8 cellular contexts compared by ENCODE assay signal in the genomic region with DNA sequence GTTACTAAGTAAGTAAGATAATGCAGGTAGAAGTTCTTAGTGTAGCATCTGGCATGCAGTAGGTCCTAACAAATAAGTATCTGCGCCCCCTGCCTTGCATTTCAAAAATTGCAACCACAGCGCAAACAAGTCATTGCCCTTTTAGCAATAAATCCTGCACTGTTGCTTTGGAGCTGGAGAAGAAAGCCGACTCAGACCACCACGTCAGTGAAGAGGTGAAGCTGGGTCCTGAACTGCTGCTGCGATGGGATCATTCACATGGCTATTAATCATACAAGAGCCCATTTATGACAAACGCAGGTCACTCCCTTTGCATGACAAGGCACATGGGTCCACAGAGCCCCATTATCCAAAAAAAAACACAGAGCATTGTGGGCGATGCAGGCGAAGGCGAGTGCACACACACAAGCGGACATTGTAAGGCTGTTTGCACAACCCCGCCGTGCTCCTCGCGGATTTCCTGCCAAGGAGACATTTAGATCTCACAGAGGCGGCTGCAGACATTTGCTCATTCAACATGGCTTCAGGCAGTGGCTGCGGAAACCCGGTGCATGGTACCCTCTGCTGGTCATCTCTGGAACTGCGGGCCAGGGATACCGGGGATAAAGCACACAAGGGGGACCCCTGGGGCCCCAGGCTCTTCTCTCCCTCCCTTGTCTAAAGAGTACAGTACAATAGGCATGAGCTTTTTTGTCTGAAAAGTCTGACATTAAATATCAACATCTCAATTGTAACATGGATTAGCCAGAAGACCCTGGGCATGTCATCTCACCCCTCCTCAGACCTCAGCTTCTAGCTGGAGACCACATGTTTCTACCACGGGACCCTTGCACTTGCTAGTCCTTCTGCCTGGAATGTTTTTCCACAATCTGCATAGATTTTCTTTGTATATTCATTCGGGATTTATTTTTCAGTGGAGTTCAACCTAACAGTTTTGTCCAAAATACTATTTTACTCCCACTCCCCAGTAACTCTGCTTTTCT. TPM values are rescaled to one million over a fixed set of nuclear protein-coding genes. Genes with fewer than 3 reads are reported as not detected.
A peak's percentile ranks its signal among the peaks of the same experiment; 100 is the strongest.
DNase-seq lines count a peak whose midpoint lies in the region; ATAC-seq, FAIRE-seq and TF ChIP-seq lines count a peak whose summit lies in the region.

No MANE protein-coding gene starts in this region.

- ATAC-seq in HG03439 (IDR thresholded peaks at IDR 0.05; ENCODE audit: unreplicated experiment) (peak; percentile 80), lower lobe of right lung (peak; percentile 95)

- peaks cover 0 to 49% (median 0%) of the 10 kb centered on the region in 11 experiments; a peak in 4 of 22 replicates for H4K20me1 ChIP-seq in BLaER1 treated with 17β-estradiol and CSF1 and Interleukin-3, amounts not matched to agents 10 nM and 100 nM

- H3K9me3 ChIP-seq in BLaER1 treated with 17β-estradiol and CSF1 and Interleukin-3, amounts not matched to agents 10 nM and 100 nM (replicated peaks in 1 of 11) = no peaks in the 10 kb centered on the region
- no peaks in the 10 kb centered on the region for H3K9me3 ChIP-seq in lower lobe of right lung

- H3K36me3 ChIP-seq in BLaER1 treated with 17β-estradiol and CSF1 and Interleukin-3, amounts not matched to agents 10 nM and 100 nM = peaks cover 0 to 43% (median 23%) of the 10 kb centered on the region in 11 experiments; a peak in 18 of 22 replicates
- peaks cover 7% of the 10 kb centered on the region for H3K36me3 ChIP-seq in lower lobe of right lung

- no peaks in the 10 kb centered on the region for H3K27me3 ChIP-seq in BLaER1 treated with 17β-estradiol and CSF1 and Interleukin-3, amounts not matched to agents 10 nM and 100 nM
- H3K27me3 ChIP-seq in lower lobe of right lung (ENCODE audit: low read depth) = no peaks in the 10 kb centered on the region

- H3K27ac ChIP-seq in BLaER1 treated with 17β-estradiol and CSF1 and Interleukin-3, amounts not matched to agents 10 nM and 100 nM = peak overlapping the region in 7 of 11 experiments; percentile 25 to 62 (median 55); a peak in 12 of 22 replicates
- no peak overlapping the region for H3K27ac ChIP-seq in lower lobe of right lung

- H3K9ac ChIP-seq in BLaER1 treated with 17β-estradiol and CSF1 and Interleukin-3, amounts not matched to agents 10 nM and 100 nM = peak overlapping the region in 8 of 11 experiments; percentile 12 to 66 (median 37); a peak in 10 of 22 replicates

- DNase-seq in GM19239 (ENCODE audit: insufficient read length, low spot score) (peak; percentile 60), NCI-H510A (lab: John Stamatoyannopoulos, UW) (peak; percentile 59), ecto neural progenitor cell (ENCODE audit: low spot score) (peak; percentile 92), lower lobe of right lung (peak; percentile 86)
- peak; percentile 84 to 87 for DNase-seq in activated CD4-positive, alpha-beta T cell treated with anti-CD3 and anti-CD28 coated beads, Interleukin-2, amount 50 U/mL, for 24 hours (ENCODE audit: low read depth in 1 of 2, low spot score in 1 of 2)
- peak; percentile 77 to 87 (median 79) for DNase-seq in stimulated activated CD4-positive, alpha-beta T cell treated with anti-CD3 and anti-CD28 coated beads, TNF-alpha, amount 100 ng/mL, for 24 hours (ENCODE audit: low read depth in 3 of 3)

- peak; percentile 90 for FAIRE-seq in GM19239 (lab: Jason Lieb, UNC)

- peak overlapping the region; percentile 63 to 94 (median 85) for H3K4me2 ChIP-seq in BLaER1 treated with 17β-estradiol and CSF1 and Interleukin-3, amounts not matched to agents 10 nM and 100 nM

- TF ChIP-seq CTCF in lower lobe of right lung (IDR thresholded peaks at IDR 0.05) = peak; percentile 96

- intact Hi-C loops in lower lobe of right lung (cut with DNase I) = no loop called here

- H3K4me3 ChIP-seq in BLaER1 treated with 17β-estradiol and CSF1 and Interleukin-3, amounts not matched to agents 10 nM and 100 nM = peak overlapping the region in 9 of 10 experiments; percentile 38 to 65 (median 52); a peak in 17 of 20 replicates
- peak overlapping the region; percentile 53 for H3K4me3 ChIP-seq in lower lobe of right lung

- peaks cover 0 to 40% (median 8%) of the 10 kb centered on the region in 10 experiments; a peak in 17 of 20 replicates for H3K4me1 ChIP-seq in BLaER1 treated with 17β-estradiol and CSF1 and Interleukin-3, amounts not matched to agents 10 nM and 100 nM
- peaks cover 17% of the 10 kb centered on the region for H3K4me1 ChIP-seq in lower lobe of right lung

RNA-seq across cellular contexts. Expression of gene CYRIA, which starts 56.7 kb away (rescaled TPM):
- 29.4 TPM for total RNA-seq in lower lobe of right lung
